ENCODE assay signal across 10 cellular contexts in genomic region chr14:19878029-19878642, GRCh38. TPM values are rescaled to one million over a fixed set of nuclear protein-coding genes. Genes with fewer than 3 reads are reported as not detected.
DNase-seq lines count a peak whose midpoint lies in the region; ATAC-seq and TF ChIP-seq lines count a peak whose summit lies in the region.
"Had no signal": no experiment of that assay in that cellular context is flagged by ENCODE, and none has a peak within 500 bp of the region (broad histone marks: within the 10 kb centered on the region; RNA-seq: fewer than 3 reads in every experiment).

No MANE protein-coding gene starts in this region.

- H3K9me3 ChIP-seq in SK-N-SH (no peaks in the 10 kb centered on the region; the same call in 1 of the 2 replicates), spleen (peaks cover 0 to 4% (median 0%) of the 10 kb centered on the region in 8 donors)

- CTCF ChIA-PET in SK-N-SH (lab: Yijun Ruan, JAX), result interaction anchor here (0.7 to 1.5 kb wide), 8 partner anchors 8 to 106 kb away, joined by 3 to 10 read pairs (median 3); no protein-coding TSS in a partner anchor

- no peak for TF ChIP-seq POLR2A in spleen (IDR thresholded peaks at IDR 0.05)

- intact Hi-C loops in spleen (cut with DNase I; ENCODE audit: low total_unique reads), result no loop called here
- intact Hi-C loops in posterior cingulate gyrus (cut with DNase I), result no loop called here

- H3K4me1 ChIP-seq in SK-N-SH (ENCODE audit: control insufficient read depth in 1 of 2, insufficient read depth in 2 of 2, low read depth in 1 of 2, low read length in 1 of 2), result no peaks in the 10 kb centered on the region
- H3K4me1 ChIP-seq in spleen, result no peaks in the 10 kb centered on the region

- H3K4me2 ChIP-seq in SK-N-SH, result no peak overlapping the region

- H3F3A ChIP-seq in SK-N-SH (replicated peaks; ENCODE audit: insufficient read depth), result no peaks in the 10 kb centered on the region

- TF ChIP-seq EP300 in SK-N-SH (IDR thresholded peaks at IDR 0.05; ENCODE audit: borderline replicate concordance in 1 of 2, low read depth in 1 of 2, low read length in 1 of 2), result no peak

- H3K27ac ChIP-seq in SK-N-SH (ENCODE audit: low read depth in 2 of 2, low read length in 1 of 2), result no peak overlapping the region
- no peak overlapping the region for H3K27ac ChIP-seq in spleen

- peak; percentile 43 for TF ChIP-seq RAD21 in SK-N-SH (IDR thresholded peaks at IDR 0.05; ENCODE audit: low read length)

- no peak for ATAC-seq in SK-N-SH treated with all-trans-retinoic acid at 6 μM for 48 hours

- POLR2A ChIA-PET in SK-N-SH (lab: Yijun Ruan, JAX), result no interaction called here

- TF ChIP-seq CTCF in SK-N-SH (IDR thresholded peaks at IDR 0.05) (peak; percentile 87), epithelial cell of esophagus (IDR thresholded peaks at IDR 0.05; ENCODE audit: insufficient read depth, low read depth, low read length, missing control alignments) (peak; percentile 9), spleen (IDR thresholded peaks at IDR 0.05 in 8 of 11, conservative IDR thresholded peaks at IDR 0.05 in 3 of 11) (peak in 9 of 11 experiments; percentile 21 to 74 (median 59))

- H3K4me3 ChIP-seq in SK-N-SH (ENCODE audit: low read depth in 2 of 2, low read length in 1 of 2) (no peak overlapping the region), epithelial cell of esophagus (ENCODE audit: low read length) (no peak overlapping the region), spleen (no peak overlapping the region)

- H3K9ac ChIP-seq in SK-N-SH, result no peak overlapping the region

- peak; percentile 19 for DNase-seq in SK-N-SH
- DNase-seq in NCI-H2171 treated with DMSO at 0.1 percent for 48 hours (lab: John Stamatoyannopoulos, UW), result peak; percentile 55
- DNase-seq in epithelial cell of esophagus (ENCODE audit: low read depth), result peak; percentile 10
- no peak for DNase-seq in spleen
- DNase-seq in posterior cingulate gyrus, result no peak
- DNase-seq in hepatic stellate cell (ENCODE audit: low spot score), result no peak
- no peak for DNase-seq in NCI-H2227 treated with DMSO at 0.1 percent for 48 hours (lab: John Stamatoyannopoulos, UW)
- DNase-seq: activated naive CD8-positive, alpha-beta T cell treated with anti-CD3 and anti-CD28 coated beads, Interleukin-2, amount 10 ng/mL, durations not matched to agents 7 days and 5 days had no signal

- H3K79me2 ChIP-seq in SK-N-SH (ENCODE audit: insufficient read depth), result no peaks in the 10 kb centered on the region

- H4K20me1 ChIP-seq in SK-N-SH (ENCODE audit: insufficient read depth), result no peaks in the 10 kb centered on the region

- H2AFZ ChIP-seq in SK-N-SH (ENCODE audit: low read depth), result no peak overlapping the region

- H3K27me3 ChIP-seq in SK-N-SH (ENCODE audit: insufficient read depth) (peaks cover 14% of the 10 kb centered on the region; the same call in 1 of the 2 replicates), spleen (replicated peaks in 1 of 7) (no peaks in the 10 kb centered on the region)

- H3K36me3 ChIP-seq in SK-N-SH (replicated peaks in 1 of 2; ENCODE audit: control insufficient read depth in 1 of 2, insufficient read depth in 2 of 2, low read length in 1 of 2) (no peaks in the 10 kb centered on the region), spleen (no peaks in the 10 kb centered on the region)

- H3K9me2 ChIP-seq in SK-N-SH, result no peaks in the 10 kb centered on the region

TF ChIP-seq in SK-N-SH, 30 proteins besides CTCF, POLR2A, EP300 and RAD21:
- no peak for TF ChIP-seq CHD2 (IDR thresholded peaks at IDR 0.05; ENCODE audit: low read length, partially characterized antibody)
- no peak for TF ChIP-seq NRF1 (IDR thresholded peaks at IDR 0.05; ENCODE audit: low read depth, low read length)
- TF ChIP-seq EZH2phosphoT487 (IDR thresholded peaks at IDR 0.05; ENCODE audit: borderline replicate concordance, low read depth), result no peak
- TF ChIP-seq TAF1 (IDR thresholded peaks at IDR 0.05; ENCODE audit: borderline replicate concordance, low read depth, low read length), result no peak
- no peak for TF ChIP-seq MEF2A (IDR thresholded peaks at IDR 0.05; ENCODE audit: borderline replicate concordance, low read depth)
- TF ChIP-seq FOXM1 (IDR thresholded peaks at IDR 0.05; ENCODE audit: low read depth), result no peak
- TF ChIP-seq RXRA (IDR thresholded peaks at IDR 0.05; ENCODE audit: borderline replicate concordance, low read depth), result no peak
- no peak for TF ChIP-seq MAX (IDR thresholded peaks at IDR 0.05; ENCODE audit: low read depth)
- TF ChIP-seq SIN3A (IDR thresholded peaks at IDR 0.05; ENCODE audit: borderline replicate concordance, low read depth, low read length), result no peak
- TF ChIP-seq YY1 (IDR thresholded peaks at IDR 0.05; ENCODE audit: low read depth), result no peak
- no peak for TF ChIP-seq GABPA (IDR thresholded peaks at IDR 0.05; ENCODE audit: low read depth)
- no peak for TF ChIP-seq JUND (IDR thresholded peaks at IDR 0.05)
- TF ChIP-seq FOSL2 (IDR thresholded peaks at IDR 0.05; ENCODE audit: borderline replicate concordance, low read depth), result no peak
- TF ChIP-seq TCF12 (IDR thresholded peaks at IDR 0.05), result no peak
- TF ChIP-seq USF1 (IDR thresholded peaks at IDR 0.05; ENCODE audit: borderline replicate concordance, low read depth), result no peak

TF ChIP-seq in SK-N-SH treated with all-trans-retinoic acid at 6 μM for 48 hours, 23 proteins besides CTCF, POLR2A, EP300 and RAD21:
- no peak for TF ChIP-seq SNAI2 (CRISPR knock-in tag; IDR thresholded peaks at IDR 0.05)
- TF ChIP-seq TCF4 (CRISPR knock-in tag; IDR thresholded peaks at IDR 0.05; ENCODE audit: borderline replicate concordance), result no peak
- TF ChIP-seq TOX (CRISPR knock-in tag; IDR thresholded peaks at IDR 0.05; ENCODE audit: borderline replicate concordance), result no peak
- no peak for TF ChIP-seq BACH2 (CRISPR knock-in tag; IDR thresholded peaks at IDR 0.05; ENCODE audit: borderline replicate concordance)
- no peak for TF ChIP-seq ESRRG (CRISPR knock-in tag; IDR thresholded peaks at IDR 0.05)
- no peak for TF ChIP-seq ZNF70 (CRISPR knock-in tag; IDR thresholded peaks at IDR 0.05)
- no peak for TF ChIP-seq POU6F1 (CRISPR knock-in tag; IDR thresholded peaks at IDR 0.05; ENCODE audit: borderline replicate concordance, low read depth)

RNA-seq across cellular contexts. Expression of gene OR4K2, which starts 3.2 kb away (rescaled TPM):
- polyA plus RNA-seq in SK-N-SH (2012; rRNA removed) (not detected in 2 replicates), spleen (not detected)
- polyA plus RNA-seq in SK-N-SH (2012; cell fraction: cytosol; rRNA removed), result not detected in 2 replicates
- polyA plus RNA-seq in SK-N-SH (2012; cell fraction: nucleus; rRNA removed), result not detected in 2 replicates
- not detected for total RNA-seq in spleen
- total RNA-seq: activated naive CD8-positive, alpha-beta T cell treated with anti-CD3 and anti-CD28 coated beads, Interleukin-2, amount 10 ng/mL, durations not matched to agents 7 days and 5 days; omental fat pad had no signal

RNA-seq across cellular contexts. Expression of gene OR4K5, which starts 42.3 kb away (rescaled TPM):
- polyA plus RNA-seq in SK-N-SH (2012; rRNA removed) (not detected in 2 replicates), spleen (not detected)
- not detected in 2 replicates for polyA plus RNA-seq in SK-N-SH (2012; cell fraction: cytosol; rRNA removed)
- not detected in 2 replicates for polyA plus RNA-seq in SK-N-SH (2012; cell fraction: nucleus; rRNA removed)
- total RNA-seq in spleen, result not detected
- total RNA-seq: activated naive CD8-positive, alpha-beta T cell treated with anti-CD3 and anti-CD28 coated beads, Interleukin-2, amount 10 ng/mL, durations not matched to agents 7 days and 5 days; omental fat pad had no signal

RNA-seq across cellular contexts. Expression of gene OR4K1, which starts 52.6 kb away (rescaled TPM):
- polyA plus RNA-seq in SK-N-SH (2012; rRNA removed) (not detected in 2 replicates), spleen (not detected)
- not detected in 2 replicates for polyA plus RNA-seq in SK-N-SH (2012; cell fraction: cytosol; rRNA removed)
- not detected in 2 replicates for polyA plus RNA-seq in SK-N-SH (2012; cell fraction: nucleus; rRNA removed)
- not detected for total RNA-seq in spleen
- total RNA-seq: activated naive CD8-positive, alpha-beta T cell treated with anti-CD3 and anti-CD28 coated beads, Interleukin-2, amount 10 ng/mL, durations not matched to agents 7 days and 5 days; omental fat pad had no signal

Comparison
In these comparisons a context has a peak if more than half of its experiments do, and no peak if none do; other contexts are left out.
1. DNase-seq: peak in SK-N-SH (single experiment), NCI-H2171 treated with DMSO at 0.1 percent for 48 hours (single experiment) and epithelial cell of esophagus (single experiment); none in spleen (single experiment), posterior cingulate gyrus (0 of 10), hepatic stellate cell (single experiment) and NCI-H2227 treated with DMSO at 0.1 percent for 48 hours (single experiment).
2. CTCF ChIP-seq: peak in every context shown above with its lines; median percentile 87 in SK-N-SH; 59 in spleen; 9 in epithelial cell of esophagus.